ENCODE assay signal across 19 cellular contexts in the genomic region with DNA sequence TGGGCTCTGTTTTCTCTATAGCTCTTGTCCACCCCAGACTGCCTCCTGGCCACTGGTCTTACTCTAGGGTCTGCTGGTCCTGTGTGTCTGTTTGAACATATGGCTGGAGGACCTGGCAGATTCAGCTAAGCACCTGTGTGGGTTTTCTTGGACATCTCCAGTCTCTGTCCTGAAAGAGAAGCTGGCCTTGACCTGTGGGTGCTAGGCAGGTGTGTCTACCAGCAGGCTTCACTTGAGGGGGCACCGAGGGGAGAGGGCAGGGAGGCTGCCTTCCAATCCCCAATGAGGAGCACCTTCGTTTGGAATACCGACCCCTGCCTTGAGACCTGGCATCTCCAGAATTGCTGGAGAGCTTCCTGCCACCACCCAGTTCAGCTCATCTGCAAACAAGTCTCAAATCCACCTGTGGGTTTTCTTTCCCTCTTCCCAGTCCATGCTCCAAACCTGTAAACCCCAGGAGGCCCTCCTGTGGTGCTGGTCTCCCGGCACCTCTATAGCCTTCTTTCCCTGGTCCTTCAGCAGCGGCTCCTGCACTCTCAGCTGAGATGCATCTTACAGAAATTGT. TPM values are rescaled to one million over a fixed set of nuclear protein-coding genes. Genes with fewer than 3 reads are reported as not detected.
DNase-seq lines count a peak whose midpoint lies in the region; ATAC-seq and TF ChIP-seq lines count a peak whose summit lies in the region.
"Had no signal": no experiment of that assay in that cellular context is flagged by ENCODE, and none has a peak within 500 bp of the region (broad histone marks: within the 10 kb centered on the region; RNA-seq: fewer than 3 reads in every experiment).

No MANE protein-coding gene starts in this region.

- H3K27me3 ChIP-seq in adrenal gland (no peaks in the 10 kb centered on the region), vagina (no peaks in the 10 kb centered on the region)
- H3K27me3 ChIP-seq: neural progenitor cell had no signal

- H3K4me1 ChIP-seq in adrenal gland (replicated peaks in 1 of 2) (peaks cover 11 to 12% of the 10 kb centered on the region in 2 donors), vagina (peaks cover 22% of the 10 kb centered on the region)

- H3K27ac Mint-ChIP-seq in immature natural killer cell, result no peak overlapping the region
- no peak overlapping the region for H3K27ac Mint-ChIP-seq in glutamatergic neuron (ENCODE audit: unreplicated experiment)
- H3K27ac Mint-ChIP-seq in activated CD4-positive, alpha-beta T cell treated with anti-CD3 and anti-CD28 coated beads, Interleukin-2, amount 10 ng/mL, durations not matched to agents 24 days and 14 days, result no peak overlapping the region
- H3K27ac Mint-ChIP-seq: activated naive CD4-positive, alpha-beta T cell treated with anti-CD3 and anti-CD28 coated beads, Interleukin-2, amount 50 U/mL, for 72 hours; CD14-positive monocyte had no signal

- no peak for TF ChIP-seq CTCF in adrenal gland (IDR thresholded peaks at IDR 0.05)
- TF ChIP-seq CTCF in vagina (IDR thresholded peaks at IDR 0.05), result no peak
- no peak for TF ChIP-seq CTCF in glutamatergic neuron (IDR thresholded peaks at IDR 0.05; ENCODE audit: partially characterized antibody, unreplicated experiment)

- ATAC-seq in left ventricle myocardium superior, result no peak
- ATAC-seq: activated naive CD4-positive, alpha-beta T cell treated with anti-CD3 and anti-CD28 coated beads, Interleukin-2, amount 50 U/mL, for 72 hours had no signal

- H3K4me3 Mint-ChIP-seq in immature natural killer cell (no peak overlapping the region), glutamatergic neuron (ENCODE audit: unreplicated experiment) (no peak overlapping the region)
- no peak overlapping the region for H3K4me3 Mint-ChIP-seq in activated CD4-positive, alpha-beta T cell treated with anti-CD3 and anti-CD28 coated beads, Interleukin-2, amount 10 ng/mL, durations not matched to agents 24 days and 14 days
- H3K4me3 Mint-ChIP-seq: neural progenitor cell had no signal

- peaks cover 0 to 3% (median under 1%) of the 10 kb centered on the region in 3 donors for H3K27me3 Mint-ChIP-seq in immature natural killer cell (ENCODE audit: low read depth in 3 of 3)
- H3K27me3 Mint-ChIP-seq in glutamatergic neuron (ENCODE audit: unreplicated experiment), result peaks cover 6% of the 10 kb centered on the region
- peaks cover 2% of the 10 kb centered on the region for H3K27me3 Mint-ChIP-seq in activated CD4-positive, alpha-beta T cell treated with anti-CD3 and anti-CD28 coated beads, Interleukin-2, amount 10 ng/mL, durations not matched to agents 24 days and 14 days

- DNase-seq in cardiac septum (ENCODE audit: low spot score) (peak; percentile 66), left ventricle myocardium superior (no peak), adrenal gland (peak in 4 of 7 donors; percentile 3 to 38 (median 14)), posterior vena cava (ENCODE audit: low spot score) (peak; percentile 57), vagina (ENCODE audit: extremely low spot score in 2 of 2) (peak; percentile 65 to 92), immature natural killer cell (no peak), glutamatergic neuron (no peak)
- DNase-seq in activated CD4-positive, alpha-beta T cell treated with anti-CD3 and anti-CD28 coated beads, Interleukin-2, amount 10 ng/mL, durations not matched to agents 24 days and 14 days, result no peak
- DNase-seq: activated CD4-positive, alpha-beta T cell treated with anti-CD3 and anti-CD28 coated beads, Interleukin-2, amount 50 U/mL, for 4 hours; cerebellar nuclear complex; EL; foreskin keratinocyte; NCI-H82; SJCRH30; T-helper 1 cell had no signal

- no peaks in the 10 kb centered on the region for H3K9me3 Mint-ChIP-seq in immature natural killer cell
- peaks cover 13% of the 10 kb centered on the region for H3K9me3 Mint-ChIP-seq in glutamatergic neuron (ENCODE audit: unreplicated experiment)
- H3K9me3 Mint-ChIP-seq in activated CD4-positive, alpha-beta T cell treated with anti-CD3 and anti-CD28 coated beads, Interleukin-2, amount 10 ng/mL, durations not matched to agents 24 days and 14 days, result no peaks in the 10 kb centered on the region

- TF ChIP-seq POLR2A in adrenal gland (IDR thresholded peaks at IDR 0.05) (no peak), vagina (IDR thresholded peaks at IDR 0.05) (no peak)

- H3K36me3 ChIP-seq in adrenal gland (replicated peaks in 1 of 2) (no peaks in the 10 kb centered on the region), vagina (no peaks in the 10 kb centered on the region)
- H3K36me3 ChIP-seq: neural progenitor cell, SJCRH30 had no signal

- H3K27ac ChIP-seq in adrenal gland (no peak overlapping the region), vagina (no peak overlapping the region)
- H3K27ac ChIP-seq: foreskin keratinocyte, neural progenitor cell, SJCRH30 had no signal

- H3K4me3 ChIP-seq in adrenal gland (no peak overlapping the region), vagina (no peak overlapping the region)
- H3K4me3 ChIP-seq: lung, neural progenitor cell, SJCRH30 had no signal

- H3K4me1 Mint-ChIP-seq in immature natural killer cell (no peaks in the 10 kb centered on the region), glutamatergic neuron (ENCODE audit: low read depth, unreplicated experiment) (peaks cover 8% of the 10 kb centered on the region)
- H3K4me1 Mint-ChIP-seq in activated CD4-positive, alpha-beta T cell treated with anti-CD3 and anti-CD28 coated beads, Interleukin-2, amount 10 ng/mL, durations not matched to agents 24 days and 14 days, result no peaks in the 10 kb centered on the region

- intact Hi-C loops in cardiac septum (cut with DNase I), result no loop called here
- intact Hi-C loops in left ventricle myocardium superior (cut with micrococcal nuclease), result no loop called here
- intact Hi-C loops in adrenal gland (cut with DNase I), result no loop called here
- intact Hi-C loops in posterior vena cava (cut with DNase I), result no loop called here
- intact Hi-C loops in vagina (cut with DNase I), result no loop called here
- intact Hi-C loops in activated CD4-positive, alpha-beta T cell treated with anti-CD3 and anti-CD28 coated beads, Interleukin-2, amount 10 ng/mL, durations not matched to agents 24 days and 14 days (cut with micrococcal nuclease), result no loop called here

- 91 to 95% (median 93%) methylated on average over 2 to 5 of the region's 5 CpGs for WGBS in adrenal gland, 4 donors

- H3K36me3 Mint-ChIP-seq in immature natural killer cell, result no peaks in the 10 kb centered on the region
- H3K36me3 Mint-ChIP-seq in glutamatergic neuron (ENCODE audit: unreplicated experiment), result peaks cover 13% of the 10 kb centered on the region
- no peaks in the 10 kb centered on the region for H3K36me3 Mint-ChIP-seq in activated CD4-positive, alpha-beta T cell treated with anti-CD3 and anti-CD28 coated beads, Interleukin-2, amount 10 ng/mL, durations not matched to agents 24 days and 14 days (ENCODE audit: low read depth)
- H3K36me3 Mint-ChIP-seq: activated naive CD4-positive, alpha-beta T cell treated with anti-CD3 and anti-CD28 coated beads, Interleukin-2, amount 50 U/mL, for 72 hours; CD14-positive monocyte; neural progenitor cell had no signal

- H3K9me3 ChIP-seq in adrenal gland (replicated peaks in 1 of 3), result no peaks in the 10 kb centered on the region
- no peaks in the 10 kb centered on the region for H3K9me3 ChIP-seq in vagina
- H3K9me3 ChIP-seq: SJCRH30 had no signal

RNA-seq across cellular contexts. Expression of a gene that starts 45.2 kb away (rescaled TPM):
- 50.8 TPM for total RNA-seq in cardiac septum
- 95.6 TPM for total RNA-seq in left ventricle myocardium superior
- total RNA-seq in adrenal gland, result 10 to 100 TPM in 1 of 8 donors, 1 to 10 TPM in 7; 2.3 to 10.6 (median 4.0) TPM
- 10 to 100 TPM in 1 of 3 donors, 1 to 10 TPM in 2; 1.6 to 14.0 (median 4.0) TPM for polyA plus RNA-seq in adrenal gland
- 100 to 1,000 TPM in 1 of 2 donors, 10 to 100 TPM in 1; 14.9 to 104 TPM for total RNA-seq in posterior vena cava
- 33.1 TPM for total RNA-seq in vagina
- polyA plus RNA-seq in immature natural killer cell, result not detected
- total RNA-seq in glutamatergic neuron (ENCODE audit: unreplicated experiment), result 0.64 TPM
- 0.12 TPM in 1 of 2 replicates, not detected in the other for total RNA-seq in activated CD4-positive, alpha-beta T cell treated with anti-CD3 and anti-CD28 coated beads, Interleukin-2, amount 10 ng/mL, durations not matched to agents 24 days and 14 days
- total RNA-seq: activated naive CD4-positive, alpha-beta T cell treated with anti-CD3 and anti-CD28 coated beads, Interleukin-2, amount 50 U/mL, for 72 hours; foreskin keratinocyte had no signal
- polyA plus RNA-seq: CD14-positive monocyte, foreskin keratinocyte had no signal

Comparison
In these comparisons a context has a peak if more than half of its experiments do, and no peak if none do; other contexts are left out.
1. DNase-seq: peak in cardiac septum (single experiment), adrenal gland (4 of 7), posterior vena cava (single experiment) and vagina (2 of 2); none in left ventricle myocardium superior (single experiment), immature natural killer cell (0 of 3), glutamatergic neuron (single experiment) and activated CD4-positive, alpha-beta T cell treated with anti-CD3 and anti-CD28 coated beads, Interleukin-2, amount 10 ng/mL, durations not matched to agents 24 days and 14 days (single experiment).